8 cellular contexts compared by ENCODE assay signal in genomic region chr2:11745613-11746375, GRCh38. TPM values are rescaled to one million over a fixed set of nuclear protein-coding genes. Genes with fewer than 3 reads are reported as not detected.
A peak's percentile ranks its signal among the peaks of the same experiment; 100 is the strongest.
DNase-seq lines count a peak whose midpoint lies in the region; ATAC-seq, FAIRE-seq and TF ChIP-seq lines count a peak whose summit lies in the region.

No MANE protein-coding gene starts in this region.

- no peaks in the 10 kb centered on the region for H3K9me2 ChIP-seq in DOHH2 (replicated peaks; ENCODE audit: control insufficient read depth, low read length)

- intact Hi-C loops in ovary (cut with DNase I): loop anchor here in 3 of 4 donors (5.0 to 10.0 kb wide), 2 partner anchors 48 to 1701 kb away; partner anchors contain the start of gene KLF11 (in 1 of the 3)

- no peak for FAIRE-seq in GM19239 (lab: Jason Lieb, UNC)

- no peaks in the 10 kb centered on the region for H3K36me3 ChIP-seq in DOHH2 (ENCODE audit: control insufficient read depth, low read length)
- no peaks in the 10 kb centered on the region for H3K36me3 ChIP-seq in ovary

- H3K9me3 ChIP-seq in DOHH2 (ENCODE audit: control insufficient read depth, insufficient read depth, low read length) (no peaks in the 10 kb centered on the region), ovary (no peaks in the 10 kb centered on the region)

- H3F3A ChIP-seq in DOHH2 (ENCODE audit: control insufficient read depth, insufficient read depth): peaks cover 28% of the 10 kb centered on the region

- H3K36me3 Mint-ChIP-seq in endothelial cell (ENCODE audit: low read depth, unreplicated experiment): peaks cover 8% of the 10 kb centered on the region

- H3K4me1 Mint-ChIP-seq in endothelial cell (ENCODE audit: unreplicated experiment): peaks cover 33% of the 10 kb centered on the region

- H3K27ac Mint-ChIP-seq in endothelial cell (ENCODE audit: unreplicated experiment): peak overlapping the region; percentile 52

- 47 to 60% (median 56%) methylated on average over 27 of the region's 27 CpGs for WGBS in ovary, 3 donors

- DNase-seq in RPMI8226 (peak; percentile 2), endothelial cell (ENCODE audit: low spot score) (no peak), ovary (peak in 1 of 5 donors; percentile 59), GM19239 (ENCODE audit: insufficient read length, low spot score) (no peak), COLO668 (lab: John Stamatoyannopoulos, UW; ENCODE audit: unreplicated experiment) (no peak)
- no peak for DNase-seq in stimulated activated CD4-positive, alpha-beta T cell treated with anti-CD3 and anti-CD28 coated beads, Interleukin-4, amount 100 ng/mL, for 4 hours

- peaks cover 68% of the 10 kb centered on the region for H3K4me1 ChIP-seq in DOHH2 (ENCODE audit: control insufficient read depth, low read length)
- H3K4me1 ChIP-seq in ovary (ENCODE audit: insufficient read depth): peaks cover 34% of the 10 kb centered on the region

- peaks cover 10% of the 10 kb centered on the region for H3K27me3 Mint-ChIP-seq in endothelial cell (ENCODE audit: unreplicated experiment)

- peaks cover 4% of the 10 kb centered on the region; the same call in 1 of the 2 replicates for H3K27me3 ChIP-seq in DOHH2 (ENCODE audit: control insufficient read depth, low read length)
- no peaks in the 10 kb centered on the region for H3K27me3 ChIP-seq in ovary

- TF ChIP-seq CTCF in DOHH2 (IDR thresholded peaks at IDR 0.05; ENCODE audit: low read depth, low read length, poor library complexity, severe bottlenecking): no peak
- no peak for TF ChIP-seq CTCF in endothelial cell (IDR thresholded peaks at IDR 0.05; ENCODE audit: unreplicated experiment)
- TF ChIP-seq CTCF in ovary (IDR thresholded peaks at IDR 0.05): no peak

- peak overlapping the region; percentile 83 for H3K4me3 Mint-ChIP-seq in endothelial cell (ENCODE audit: unreplicated experiment)

- no peak for TF ChIP-seq POLR2A in ovary (IDR thresholded peaks at IDR 0.05)

- no peak for ATAC-seq in GM18868 (IDR thresholded peaks at IDR 0.05; ENCODE audit: unreplicated experiment)

- H4K20me1 ChIP-seq in DOHH2 (ENCODE audit: control insufficient read depth, insufficient read depth, low read depth, low read length): peaks cover 16% of the 10 kb centered on the region

- H3K27ac ChIP-seq in DOHH2 (ENCODE audit: low read depth, low read length) (no peak overlapping the region), ovary (peak overlapping the region; percentile 54 to 87)

- H3K79me2 ChIP-seq in DOHH2 (ENCODE audit: control insufficient read depth, low read length): peaks cover 25% of the 10 kb centered on the region

- H3K4me2 ChIP-seq in DOHH2 (ENCODE audit: low read length): peak overlapping the region; percentile 63

- TF ChIP-seq EP300 in ovary (IDR thresholded peaks at IDR 0.05): no peak

- H3K4me3 ChIP-seq in DOHH2 (ENCODE audit: low read length) (peak overlapping the region; percentile 83), ovary (peak overlapping the region; percentile 77)

- no peaks in the 10 kb centered on the region for H3K9me3 Mint-ChIP-seq in endothelial cell (ENCODE audit: unreplicated experiment)

RNA-seq across cellular contexts. Expression of gene LPIN1, which starts 0.6 kb away (rescaled TPM):
- 16.4 TPM for total RNA-seq in endothelial cell (ENCODE audit: unreplicated experiment)
- total RNA-seq in ovary: 100 to 1,000 TPM in 1 of 7 donors, 10 to 100 TPM in 6; 19.9 to 144 (median 57.1) TPM
- 10 to 100 TPM; 25.6 to 33.7 TPM for polyA plus RNA-seq in ovary
